In genomic region chr19:35013047-35013819, GRCh38 we compare ENCODE assay signal across 8 cellular contexts. TPM values are rescaled to one million over a fixed set of nuclear protein-coding genes. Genes with fewer than 3 reads are reported as not detected.
DNase-seq lines count a peak whose midpoint lies in the region; ATAC-seq, FAIRE-seq and TF ChIP-seq lines count a peak whose summit lies in the region.

No MANE protein-coding gene starts in this region.

- peaks cover 48% of the 10 kb centered on the region for H3K36me3 Mint-ChIP-seq in activated naive CD8-positive, alpha-beta T cell treated with anti-CD3 and anti-CD28 coated beads for 36 hours

- H3K27ac ChIP-seq in heart right ventricle (peak overlapping the region in 5 of 10 donors; percentile 25 to 73 (median 66)), small intestine (ENCODE audit: low read depth in 1 of 2, low read length in 1 of 2) (peak overlapping the region in 1 of 2 donors; percentile 40)

- H3K27ac Mint-ChIP-seq in activated naive CD8-positive, alpha-beta T cell treated with anti-CD3 and anti-CD28 coated beads for 36 hours, result peak overlapping the region; percentile 90

- no peaks in the 10 kb centered on the region for H3K9me3 Mint-ChIP-seq in activated naive CD8-positive, alpha-beta T cell treated with anti-CD3 and anti-CD28 coated beads for 36 hours

- peak overlapping the region; percentile 76 for H3K4me3 Mint-ChIP-seq in activated naive CD8-positive, alpha-beta T cell treated with anti-CD3 and anti-CD28 coated beads for 36 hours

- H3K9me3 ChIP-seq in heart right ventricle, result no peaks in the 10 kb centered on the region
- no peaks in the 10 kb centered on the region for H3K9me3 ChIP-seq in small intestine (ENCODE audit: control insufficient read depth, low read depth)

- 55% methylated on average over 32 of the region's 32 CpGs for WGBS in heart right ventricle, 2 donors
- WGBS in small intestine, 3 donors, result 51 to 57% (median 55%) methylated on average over 30 to 32 of the region's 32 CpGs

- DNase-seq in C1 segment of cervical spinal cord (lab: John Stamatoyannopoulos, UW) (peak in 9 of 14 donors; percentile 13 to 61 (median 31)), T follicular helper cell (ENCODE audit: low read depth) (peak; percentile 78), heart right ventricle (peak; percentile 78 to 81), small intestine (peak; percentile 52), NCI-H1092 treated with DMSO at 0.1 percent for 48 hours (lab: John Stamatoyannopoulos, UW) (no peak), RCC 7860 (ENCODE audit: low spot score) (no peak)
- DNase-seq in activated naive CD8-positive, alpha-beta T cell treated with anti-CD3 and anti-CD28 coated beads for 36 hours, result peak; percentile 84

- no peaks in the 10 kb centered on the region for H3K27me3 Mint-ChIP-seq in activated naive CD8-positive, alpha-beta T cell treated with anti-CD3 and anti-CD28 coated beads for 36 hours

- H3K27me3 ChIP-seq in heart right ventricle (no peaks in the 10 kb centered on the region), small intestine (ENCODE audit: control insufficient read depth in 2 of 2, insufficient read depth in 2 of 2, low read length in 2 of 2) (no peaks in the 10 kb centered on the region)

- TF ChIP-seq CTCF in heart right ventricle (IDR thresholded peaks at IDR 0.05), result peak; percentile 86 to 99 (median 97)

- H3K36me3 ChIP-seq in heart right ventricle (peaks cover 0 to 91% (median 44%) of the 10 kb centered on the region in 9 donors), small intestine (ENCODE audit: control insufficient read depth in 2 of 2, insufficient read depth in 2 of 2, low read length in 2 of 2) (peaks cover 0 to 6% of the 10 kb centered on the region in 2 donors)

- ATAC-seq in HG02642 (IDR thresholded peaks at IDR 0.05; ENCODE audit: poor library complexity, unreplicated experiment) (peak; percentile 52), heart right ventricle (peak; percentile 68 to 79 (median 72))

- intact Hi-C loops in heart right ventricle (cut with DNase I), result loop anchor here (1.0 to 5.0 kb wide), 3 partner anchors 40 to 41 kb away; no protein-coding TSS in a partner anchor

- peaks cover 54% of the 10 kb centered on the region for H3K4me1 Mint-ChIP-seq in activated naive CD8-positive, alpha-beta T cell treated with anti-CD3 and anti-CD28 coated beads for 36 hours

- H3K4me3 ChIP-seq in heart right ventricle (no peak overlapping the region), small intestine (ENCODE audit: low read depth in 1 of 2, low read length in 2 of 2) (no peak overlapping the region)

- FAIRE-seq in small intestine (lab: Jason Lieb, UNC) (no peak), RCC 7860 (lab: Jason Lieb, UNC) (no peak)

- H3K4me1 ChIP-seq in heart right ventricle, result peaks cover 2 to 63% (median 25%) of the 10 kb centered on the region in 9 donors
- H3K4me1 ChIP-seq in small intestine (ENCODE audit: control insufficient read depth in 2 of 2, insufficient read depth in 1 of 2, low read depth in 1 of 2, low read length in 1 of 2), result peaks cover 0 to 5% of the 10 kb centered on the region in 2 donors

RNA-seq across cellular contexts. Expression of gene GRAMD1A, which starts 13.1 kb away (rescaled TPM):
- total RNA-seq in activated naive CD8-positive, alpha-beta T cell treated with anti-CD3 and anti-CD28 coated beads for 36 hours, result 100 to 1,000 TPM; 135 to 140 TPM
- total RNA-seq in heart right ventricle, result 10 to 100 TPM; 19.5 to 49.4 (median 30.3) TPM
- 10 to 100 TPM; 38.7 to 40.9 TPM for polyA plus RNA-seq in heart right ventricle
- polyA plus RNA-seq in small intestine, result 10 to 100 TPM in 1 of 3 donors, 1 to 10 TPM in 2; 2.0 to 36.3 (median 8.4) TPM

RNA-seq across cellular contexts. Expression of gene SCN1B, which starts 17.0 kb away (rescaled TPM):
- under 1 TPM; 0.45 to 0.98 TPM for total RNA-seq in activated naive CD8-positive, alpha-beta T cell treated with anti-CD3 and anti-CD28 coated beads for 36 hours
- 10 to 100 TPM; 33.1 to 70.5 (median 41.5) TPM for total RNA-seq in heart right ventricle
- polyA plus RNA-seq in heart right ventricle, result 10 to 100 TPM; 24.5 to 60.5 TPM
- polyA plus RNA-seq in small intestine, result 10 to 100 TPM in 1 of 3 donors, 1 to 10 TPM in 1, not detected in 1; 2.4 to 10.1 TPM

RNA-seq across cellular contexts. Expression of gene HPN, which starts 28.3 kb away (rescaled TPM):
- under 1 TPM in 1 of 2 experiments, not detected in 1; 0.31 TPM for total RNA-seq in activated naive CD8-positive, alpha-beta T cell treated with anti-CD3 and anti-CD28 coated beads for 36 hours
- 10 to 100 TPM in 1 of 10 donors, 1 to 10 TPM in 9; 2.8 to 13.1 (median 4.8) TPM for total RNA-seq in heart right ventricle
- 1 to 10 TPM; 1.4 to 3.5 TPM for polyA plus RNA-seq in heart right ventricle
- polyA plus RNA-seq in small intestine, result 1 to 10 TPM in 1 of 3 donors, not detected in 2; 1.8 TPM

RNA-seq across cellular contexts. Expression of gene ZNF792, which starts 49.2 kb away (rescaled TPM):
- 1 to 10 TPM; 3.4 to 4.6 TPM for total RNA-seq in activated naive CD8-positive, alpha-beta T cell treated with anti-CD3 and anti-CD28 coated beads for 36 hours
- 1 to 10 TPM; 2.0 to 5.9 (median 4.0) TPM for total RNA-seq in heart right ventricle
- polyA plus RNA-seq in heart right ventricle, result 1 to 10 TPM; 1.6 to 1.7 TPM
- 1 to 10 TPM in 1 of 3 donors, under 1 TPM in 2; 0.45 to 3.3 (median 0.54) TPM for polyA plus RNA-seq in small intestine

Comparison
In these comparisons a context has a peak if more than half of its experiments do, and no peak if none do; other contexts are left out.
1. DNase-seq: peak in C1 segment of cervical spinal cord (9 of 14), T follicular helper cell (single experiment), activated naive CD8-positive, alpha-beta T cell treated with anti-CD3 and anti-CD28 coated beads for 36 hours (single experiment), heart right ventricle (2 of 2) and small intestine (single experiment); none in NCI-H1092 treated with DMSO at 0.1 percent for 48 hours (single experiment) and RCC 7860 (single experiment).
2. RNA of gene SCN1B, which starts 17.0 kb away (total RNA-seq): 33.1 to 70.5 TPM in heart right ventricle; 0.45 to 0.98 TPM in activated naive CD8-positive, alpha-beta T cell treated with anti-CD3 and anti-CD28 coated beads for 36 hours; every median in the first group is over 10 times any median in the second.